ENCODE assay signal across 14 cellular contexts in the genomic region with DNA sequence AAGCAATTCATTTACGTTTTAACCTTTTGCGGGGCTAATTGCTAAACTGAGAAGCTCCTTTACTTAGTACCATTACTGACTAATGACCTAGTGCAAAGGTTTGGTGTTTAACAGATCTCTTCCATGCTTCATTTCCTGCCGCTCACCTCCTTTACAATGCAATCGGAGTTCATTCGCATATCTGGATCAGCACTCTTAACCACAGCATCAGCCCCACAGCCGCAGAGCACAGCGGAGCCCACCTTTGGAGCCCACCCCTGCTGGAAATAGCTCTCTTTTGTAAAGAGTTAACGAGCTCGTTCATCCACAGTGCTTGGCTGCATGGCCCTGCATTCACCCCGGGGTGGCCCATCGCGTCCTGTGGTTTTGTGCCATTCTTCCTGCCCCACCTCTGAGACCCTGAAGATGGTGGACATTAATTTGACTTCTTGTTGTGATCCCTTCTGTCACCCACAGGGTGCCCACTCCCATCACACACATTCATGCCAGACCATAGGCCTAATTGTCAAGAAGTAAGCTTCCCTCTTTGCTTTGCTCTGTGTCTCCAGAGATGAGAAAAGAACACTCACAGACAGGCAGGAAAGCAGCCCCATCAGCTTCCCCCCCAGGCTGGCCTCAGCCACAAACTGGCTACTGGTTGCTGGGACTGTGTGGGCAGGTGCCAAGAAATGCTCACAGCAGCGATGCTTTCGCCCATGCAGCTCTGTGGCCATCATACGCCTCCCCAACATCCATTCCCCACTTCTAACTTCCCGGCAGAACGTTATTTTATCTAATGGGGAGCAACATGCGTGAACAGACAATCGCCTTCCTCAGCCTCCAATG.
"Had no signal": no experiment of that assay in that cellular context is flagged by ENCODE, and none has a peak within 500 bp of the region (broad histone marks: within the 10 kb centered on the region; RNA-seq: fewer than 3 reads in every experiment).

No MANE protein-coding gene starts in this region.

- H3K36me3 ChIP-seq: heart right ventricle, thyroid gland had no signal

- H3K4me3 Mint-ChIP-seq: activated naive CD8-positive, alpha-beta T cell treated with anti-CD3 and anti-CD28 coated beads, Interleukin-2, amount 50 U/mL, for 24 hours; effector memory CD8-positive, alpha-beta T cell; T-helper 2 cell treated with Interferon-gamma antibody and Interleukin-4, amounts not matched to agents 5 μg/mL and 100 μg/mL, for 36 hours had no signal

- H3K4me1 Mint-ChIP-seq: activated naive CD8-positive, alpha-beta T cell treated with anti-CD3 and anti-CD28 coated beads, Interleukin-2, amount 50 U/mL, for 24 hours had no signal

- H3K9ac ChIP-seq: parathyroid adenoma had no signal

- ATAC-seq: activated naive CD8-positive, alpha-beta T cell treated with anti-CD3 and anti-CD28 coated beads, Interleukin-2, amount 50 U/mL, for 24 hours; effector memory CD8-positive, alpha-beta T cell; heart right ventricle had no signal

- H3K27ac Mint-ChIP-seq: activated naive CD8-positive, alpha-beta T cell treated with anti-CD3 and anti-CD28 coated beads, Interleukin-2, amount 50 U/mL, for 24 hours; T-helper 2 cell treated with Interferon-gamma antibody and Interleukin-4, amounts not matched to agents 5 μg/mL and 100 μg/mL, for 36 hours had no signal

- DNase-seq: activated naive CD4-positive, alpha-beta T cell treated with Interleukin-2 at 50 U/mL for 16 hours; activated naive CD8-positive, alpha-beta T cell treated with anti-CD3 and anti-CD28 coated beads, Interleukin-2, amount 50 U/mL, for 24 hours; activated T-cell treated with anti-CD3 and anti-CD28 coated beads for 4 hours; aorta; dermis blood vessel endothelial cell; effector memory CD8-positive, alpha-beta T cell; heart right ventricle; midbrain; stimulated activated CD4-positive, alpha-beta T cell treated with anti-CD3 and anti-CD28 coated beads, Interleukin-12 subunit alpha, Interleukin-12 subunit beta, amount 100 ng/mL, for 4 hours; stimulated activated CD4-positive, alpha-beta T cell treated with anti-CD3 and anti-CD28 coated beads, Interleukin-2, amount 100 ng/mL, for 24 hours had no signal

- H3K27ac ChIP-seq: epithelial cell of prostate, heart right ventricle, parathyroid adenoma, thyroid gland had no signal

- H3K9me3 ChIP-seq: heart right ventricle, thyroid gland had no signal

- H3K4me1 ChIP-seq: parathyroid adenoma, thyroid gland had no signal

- H3K27me3 ChIP-seq: thyroid gland had no signal

- H3K9me3 Mint-ChIP-seq: activated naive CD8-positive, alpha-beta T cell treated with anti-CD3 and anti-CD28 coated beads, Interleukin-2, amount 50 U/mL, for 24 hours; effector memory CD8-positive, alpha-beta T cell; T-helper 2 cell treated with Interferon-gamma antibody and Interleukin-4, amounts not matched to agents 5 μg/mL and 100 μg/mL, for 36 hours had no signal

- H3K4me3 ChIP-seq: heart right ventricle, thyroid gland had no signal

- H3K27me3 Mint-ChIP-seq: activated naive CD8-positive, alpha-beta T cell treated with anti-CD3 and anti-CD28 coated beads, Interleukin-2, amount 50 U/mL, for 24 hours had no signal

- H3K79me2 ChIP-seq: parathyroid adenoma had no signal

- H2AFZ ChIP-seq: parathyroid adenoma had no signal
